16 cellular contexts compared by ENCODE assay signal in the genomic region with DNA sequence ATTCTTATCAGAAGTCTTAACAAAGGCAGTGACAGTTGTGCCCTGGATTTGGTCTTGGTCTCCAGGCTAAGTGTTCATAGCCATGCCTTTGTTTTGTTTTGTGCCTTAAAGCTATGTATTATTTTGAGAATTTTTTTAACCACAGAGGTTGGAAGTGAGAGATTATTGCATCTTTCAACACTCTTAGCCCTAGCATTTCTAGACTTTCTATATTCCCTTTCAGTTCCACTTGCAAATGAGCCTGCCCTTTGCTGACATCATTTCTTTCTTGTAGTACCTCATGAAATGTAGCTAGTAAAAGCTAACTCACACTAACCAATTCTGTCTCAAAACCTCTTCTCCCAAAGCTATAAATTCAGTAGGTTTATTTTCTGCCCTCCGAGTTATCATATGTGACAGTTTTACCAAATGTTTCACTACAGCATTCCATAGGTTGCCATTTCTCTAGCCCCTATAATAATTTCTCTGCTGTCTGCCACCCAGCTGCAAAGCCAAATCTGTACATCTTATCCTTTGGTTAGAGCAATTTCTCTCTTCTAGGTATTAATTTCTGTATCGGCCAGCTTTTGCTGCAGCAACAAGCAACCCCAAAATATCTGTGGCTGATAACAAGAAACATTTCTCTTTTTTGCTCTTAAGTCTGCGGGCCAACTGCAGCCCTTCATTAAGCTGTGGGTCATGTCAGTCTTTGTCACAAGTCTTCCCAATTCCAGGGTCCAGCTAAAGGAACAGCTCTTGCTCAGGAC. TPM values are rescaled to one million over a fixed set of nuclear protein-coding genes. Genes with fewer than 3 reads are reported as not detected.
DNase-seq lines count a peak whose midpoint lies in the region; ATAC-seq and TF ChIP-seq lines count a peak whose summit lies in the region.
"Had no signal": no experiment of that assay in that cellular context is flagged by ENCODE, and none has a peak within 500 bp of the region (broad histone marks: within the 10 kb centered on the region; RNA-seq: fewer than 3 reads in every experiment).

No MANE protein-coding gene starts in this region.

- ATAC-seq in GM18870 (IDR thresholded peaks at IDR 0.05; ENCODE audit: unreplicated experiment), result peak; percentile 48
- peak; percentile 49 for ATAC-seq in HG02938 (IDR thresholded peaks at IDR 0.05; ENCODE audit: unreplicated experiment)
- ATAC-seq in left cardiac atrium, result no peak
- ATAC-seq: naive thymus-derived CD8-positive, alpha-beta T cell; PC-3 had no signal

- H3K9me3 Mint-ChIP-seq in T-helper 2 cell treated with Interferon-gamma antibody and Interleukin-4, amounts not matched to agents 5 μg/mL and 100 μg/mL, for 36 hours, result no peaks in the 10 kb centered on the region
- H3K9me3 Mint-ChIP-seq: activated naive CD4-positive, alpha-beta T cell treated with anti-CD3 and anti-CD28 coated beads, Interleukin-2, amount 50 U/mL, for 24 hours; naive thymus-derived CD8-positive, alpha-beta T cell had no signal

- no peaks in the 10 kb centered on the region for H3K27me3 Mint-ChIP-seq in T-helper 2 cell treated with Interferon-gamma antibody and Interleukin-4, amounts not matched to agents 5 μg/mL and 100 μg/mL, for 36 hours (ENCODE audit: low read depth)

- H3K4me3 Mint-ChIP-seq in T-helper 2 cell treated with Interferon-gamma antibody and Interleukin-4, amounts not matched to agents 5 μg/mL and 100 μg/mL, for 36 hours, result peak overlapping the region; percentile 30
- H3K4me3 Mint-ChIP-seq: activated naive CD4-positive, alpha-beta T cell treated with anti-CD3 and anti-CD28 coated beads, Interleukin-2, amount 50 U/mL, for 24 hours; naive thymus-derived CD8-positive, alpha-beta T cell had no signal

- peak; percentile 59 for DNase-seq in GM12864 (ENCODE audit: low read depth)
- DNase-seq in T-helper 2 cell treated with Interferon-gamma antibody and Interleukin-4, amounts not matched to agents 5 μg/mL and 100 μg/mL, for 36 hours (ENCODE audit: low spot score), result no peak
- DNase-seq in left cardiac atrium, result no peak
- DNase-seq in amniotic stem cell (lab: John Stamatoyannopoulos, UW), result no peak
- no peak for DNase-seq in cerebellar cortex (ENCODE audit: low spot score)
- DNase-seq in COLO829 (ENCODE audit: low spot score), result no peak
- DNase-seq: foreskin fibroblast, NCI-H1417 treated with DMSO at 0.1 percent for 48 hours, PC-3 had no signal

- intact Hi-C loops in left cardiac atrium (cut with DNase I), result no loop called here

- TF ChIP-seq CTCF in GM12864 (IDR thresholded peaks at IDR 0.05; ENCODE audit: low read depth, low read length, missing control alignments), result no peak

- peaks cover 2% of the 10 kb centered on the region for H3K36me3 Mint-ChIP-seq in T-helper 2 cell treated with Interferon-gamma antibody and Interleukin-4, amounts not matched to agents 5 μg/mL and 100 μg/mL, for 36 hours (ENCODE audit: low read depth)
- H3K36me3 Mint-ChIP-seq: activated naive CD4-positive, alpha-beta T cell treated with anti-CD3 and anti-CD28 coated beads, Interleukin-2, amount 50 U/mL, for 24 hours; naive thymus-derived CD8-positive, alpha-beta T cell had no signal

- no peak overlapping the region for H3K4me3 ChIP-seq in GM12864 (ENCODE audit: low read depth, low read length)

- H3K4me1 Mint-ChIP-seq in T-helper 2 cell treated with Interferon-gamma antibody and Interleukin-4, amounts not matched to agents 5 μg/mL and 100 μg/mL, for 36 hours (ENCODE audit: low read depth), result peaks cover 57% of the 10 kb centered on the region

- peak overlapping the region; percentile 51 for H3K27ac Mint-ChIP-seq in T-helper 2 cell treated with Interferon-gamma antibody and Interleukin-4, amounts not matched to agents 5 μg/mL and 100 μg/mL, for 36 hours
- H3K27ac Mint-ChIP-seq: activated naive CD4-positive, alpha-beta T cell treated with anti-CD3 and anti-CD28 coated beads, Interleukin-2, amount 50 U/mL, for 24 hours; naive thymus-derived CD8-positive, alpha-beta T cell had no signal

RNA-seq across cellular contexts. Expression of a gene that starts 14.2 kb away (rescaled TPM):
- total RNA-seq in left cardiac atrium, result not detected
- total RNA-seq: cardiac septum; lower leg skin; naive thymus-derived CD8-positive, alpha-beta T cell; PC-3; renal cortical epithelial cell had no signal

RNA-seq across cellular contexts. Expression of a gene that starts 21.0 kb away (rescaled TPM):
- total RNA-seq in left cardiac atrium, result 1 to 10 TPM; 4.6 to 6.4 TPM
- total RNA-seq: naive thymus-derived CD8-positive, alpha-beta T cell; PC-3; renal cortical epithelial cell had no signal

RNA-seq across cellular contexts. Expression of a gene that starts 58.0 kb away (rescaled TPM):
- 1 to 10 TPM in 1 of 2 donors, under 1 TPM in 1; 0.35 to 1.9 TPM for total RNA-seq in left cardiac atrium
- total RNA-seq: lower leg skin; naive thymus-derived CD8-positive, alpha-beta T cell; PC-3; renal cortical epithelial cell had no signal

Comparison
In these comparisons a context has a peak if more than half of its experiments do, and no peak if none do; other contexts are left out.
1. ATAC-seq: peak in GM18870 (single experiment) and HG02938 (single experiment); none in left cardiac atrium (0 of 2).